21 cellular contexts compared by ENCODE assay signal in the genomic region with DNA sequence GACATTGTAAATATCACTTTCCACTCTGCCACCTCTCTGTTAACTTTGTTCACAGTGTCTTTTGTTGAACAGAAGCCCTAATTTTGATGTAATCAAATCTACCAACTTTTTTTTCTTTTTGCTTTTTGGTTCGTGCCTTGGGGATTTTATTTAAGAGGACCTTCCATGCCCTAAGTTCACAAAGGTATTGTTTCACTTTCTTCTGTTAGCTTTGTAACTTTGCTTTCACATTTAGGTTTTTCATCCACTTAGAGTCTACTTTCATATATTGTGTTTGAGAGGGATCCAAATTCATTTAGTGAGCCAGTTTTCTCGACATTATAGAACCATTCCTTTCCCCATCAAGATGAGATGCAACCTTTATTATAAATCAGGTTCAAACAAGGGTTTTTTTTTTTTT.
DNase-seq lines count a peak whose midpoint lies in the region; ATAC-seq lines count a peak whose summit lies in the region.
"Had no signal": no experiment of that assay in that cellular context is flagged by ENCODE, and none has a peak within 500 bp of the region (broad histone marks: within the 10 kb centered on the region; RNA-seq: fewer than 3 reads in every experiment).

No MANE protein-coding gene starts in this region.

- H3K9me3 ChIP-seq in CD8-positive, alpha-beta memory T cell (ENCODE audit: low read length): no peaks in the 10 kb centered on the region
- H3K9me3 ChIP-seq: right lobe of liver had no signal

- H3K9me3 Mint-ChIP-seq in activated CD8-positive, alpha-beta memory T cell treated with anti-CD3 and anti-CD28 coated beads, Interleukin-2, amount 10 ng/mL, durations not matched to agents 7 days and 5 days (ENCODE audit: low read depth): no peaks in the 10 kb centered on the region
- H3K9me3 Mint-ChIP-seq in CD8-positive, alpha-beta memory T cell: peaks cover 0 to 2% (median 0%) of the 10 kb centered on the region in 5 donors
- H3K9me3 Mint-ChIP-seq in activated T-helper 1 cell treated with anti-CD3 and anti-CD28 coated beads, Interleukin-12 subunit alpha, Interleukin-12 subunit beta, Interleukin-2, Interleukin-4 antibody, amounts not matched to agents 30 ng/mL and 10 ng/mL and 1 ng/mL, durations not matched to agents 14 hours and 24 hours and 36 hours: no peaks in the 10 kb centered on the region
- no peaks in the 10 kb centered on the region for H3K9me3 Mint-ChIP-seq in memory B cell
- H3K9me3 Mint-ChIP-seq: brain had no signal

- no peaks in the 10 kb centered on the region for H3K36me3 ChIP-seq in CD8-positive, alpha-beta memory T cell (ENCODE audit: insufficient read depth, low read length)
- H3K36me3 ChIP-seq: neural progenitor cell, right lobe of liver had no signal

- H3K27me3 ChIP-seq in CD8-positive, alpha-beta memory T cell (ENCODE audit: insufficient read depth, low read length, poor library complexity, severe bottlenecking): no peaks in the 10 kb centered on the region
- H3K27me3 ChIP-seq: neural progenitor cell, right lobe of liver had no signal

- no peak for ATAC-seq in activated CD8-positive, alpha-beta memory T cell treated with anti-CD3 and anti-CD28 coated beads, Interleukin-2, amount 10 ng/mL, durations not matched to agents 7 days and 5 days
- ATAC-seq in memory B cell (ENCODE audit: low read depth) (no peak), GM21360 (IDR thresholded peaks at IDR 0.05; ENCODE audit: unreplicated experiment) (no peak), HG03521 (IDR thresholded peaks at IDR 0.05; ENCODE audit: unreplicated experiment) (no peak)
- ATAC-seq: WTC11 had no signal

- H3K4me1 ChIP-seq in CD8-positive, alpha-beta memory T cell (ENCODE audit: insufficient read depth, low read length): peaks cover 61% of the 10 kb centered on the region
- H3K4me1 ChIP-seq: neural progenitor cell, right lobe of liver had no signal

- intact Hi-C loops in activated T-helper 1 cell treated with anti-CD3 and anti-CD28 coated beads, Interleukin-12 subunit alpha, Interleukin-12 subunit beta, Interleukin-2, Interleukin-4 antibody, amounts not matched to agents 30 ng/mL and 10 ng/mL and 1 ng/mL, durations not matched to agents 14 hours and 24 hours and 36 hours (cut with micrococcal nuclease): loop anchor here (1.0 kb wide), 2 partner anchors 51 to 277 kb away; a partner anchor contains a TSS

- peak overlapping the region; percentile 10 for H3K4me3 ChIP-seq in CD8-positive, alpha-beta memory T cell (ENCODE audit: low read length)
- H3K4me3 ChIP-seq: neural progenitor cell, right lobe of liver, SK-N-MC had no signal

- DNase-seq in activated CD8-positive, alpha-beta memory T cell treated with anti-CD3 and anti-CD28 coated beads, Interleukin-2, amount 10 ng/mL, durations not matched to agents 7 days and 5 days: no peak
- no peak for DNase-seq in activated CD8-positive, alpha-beta memory T cell treated with anti-CD3 and anti-CD28 coated beads, Interleukin-2, amount 50 U/mL, for 48 hours
- no peak for DNase-seq in CD8-positive, alpha-beta memory T cell
- DNase-seq in activated T-helper 1 cell treated with anti-CD3 and anti-CD28 coated beads, Interleukin-12 subunit alpha, Interleukin-12 subunit beta, Interleukin-2, Interleukin-4 antibody, amounts not matched to agents 30 ng/mL and 10 ng/mL and 1 ng/mL, durations not matched to agents 14 hours and 24 hours and 36 hours (ENCODE audit: low spot score): no peak
- no peak for DNase-seq in memory B cell (ENCODE audit: low spot score in 2 of 2)
- DNase-seq in NCI-H345 treated with DMSO at 0.1 percent for 48 hours (lab: John Stamatoyannopoulos, UW; ENCODE audit: unreplicated experiment): no peak
- DNase-seq: effector CD8-positive, alpha-beta T cell; H7; hippocampal formation; IMR-90; NCI-H1105; NCI-H2029 treated with DMSO at 0.1 percent for 48 hours; posterior cingulate gyrus; right lobe of liver; T-helper 9 cell had no signal

- POLR2A ChIA-PET in CD8-positive, alpha-beta memory T cell (lab: Charles Lee): interaction anchor here (0.8 kb wide), 1 partner anchor 16 kb away, joined by 3 read pairs; no protein-coding TSS in a partner anchor

- CTCF ChIA-PET in activated CD8-positive, alpha-beta memory T cell treated with anti-CD3 and anti-CD28 coated beads, Interleukin-2, amount 10 ng/mL, durations not matched to agents 7 days and 5 days (lab: Charles Lee): interaction anchor here (0.7 to 1.8 kb wide), 7 partner anchors 12 to 517 kb away, joined by 3 to 7 read pairs (median 3); a partner anchor contains a TSS
- CTCF ChIA-PET in CD8-positive, alpha-beta memory T cell (lab: Charles Lee): no interaction called here

- H3K36me3 Mint-ChIP-seq in activated CD8-positive, alpha-beta memory T cell treated with anti-CD3 and anti-CD28 coated beads, Interleukin-2, amount 10 ng/mL, durations not matched to agents 7 days and 5 days: peaks cover 2% of the 10 kb centered on the region
- no peaks in the 10 kb centered on the region for H3K36me3 Mint-ChIP-seq in CD8-positive, alpha-beta memory T cell
- H3K36me3 Mint-ChIP-seq in activated T-helper 1 cell treated with anti-CD3 and anti-CD28 coated beads, Interleukin-12 subunit alpha, Interleukin-12 subunit beta, Interleukin-2, Interleukin-4 antibody, amounts not matched to agents 30 ng/mL and 10 ng/mL and 1 ng/mL, durations not matched to agents 14 hours and 24 hours and 36 hours (ENCODE audit: low read depth): peaks cover 4% of the 10 kb centered on the region
- H3K36me3 Mint-ChIP-seq in memory B cell: no peaks in the 10 kb centered on the region
- H3K36me3 Mint-ChIP-seq: brain, neural progenitor cell, WTC11 had no signal

- peak overlapping the region; percentile 97 for H3K27ac Mint-ChIP-seq in activated CD8-positive, alpha-beta memory T cell treated with anti-CD3 and anti-CD28 coated beads, Interleukin-2, amount 10 ng/mL, durations not matched to agents 7 days and 5 days
- peak overlapping the region; percentile 76 to 97 (median 90) for H3K27ac Mint-ChIP-seq in CD8-positive, alpha-beta memory T cell
- peak overlapping the region; percentile 86 for H3K27ac Mint-ChIP-seq in activated T-helper 1 cell treated with anti-CD3 and anti-CD28 coated beads, Interleukin-12 subunit alpha, Interleukin-12 subunit beta, Interleukin-2, Interleukin-4 antibody, amounts not matched to agents 30 ng/mL and 10 ng/mL and 1 ng/mL, durations not matched to agents 14 hours and 24 hours and 36 hours
- H3K27ac Mint-ChIP-seq in memory B cell: no peak overlapping the region
- H3K27ac Mint-ChIP-seq: brain, neural progenitor cell, WTC11 had no signal

- peaks cover 67% of the 10 kb centered on the region for H3K4me1 Mint-ChIP-seq in activated CD8-positive, alpha-beta memory T cell treated with anti-CD3 and anti-CD28 coated beads, Interleukin-2, amount 10 ng/mL, durations not matched to agents 7 days and 5 days
- H3K4me1 Mint-ChIP-seq in CD8-positive, alpha-beta memory T cell: peaks cover 58 to 68% (median 68%) of the 10 kb centered on the region in 3 donors
- H3K4me1 Mint-ChIP-seq in activated T-helper 1 cell treated with anti-CD3 and anti-CD28 coated beads, Interleukin-12 subunit alpha, Interleukin-12 subunit beta, Interleukin-2, Interleukin-4 antibody, amounts not matched to agents 30 ng/mL and 10 ng/mL and 1 ng/mL, durations not matched to agents 14 hours and 24 hours and 36 hours (ENCODE audit: low read depth): peaks cover 81% of the 10 kb centered on the region
- H3K4me1 Mint-ChIP-seq in memory B cell: peaks cover 9% of the 10 kb centered on the region

- peak overlapping the region; percentile 75 for H3K4me3 Mint-ChIP-seq in activated CD8-positive, alpha-beta memory T cell treated with anti-CD3 and anti-CD28 coated beads, Interleukin-2, amount 10 ng/mL, durations not matched to agents 7 days and 5 days
- peak overlapping the region; percentile 75 to 81 (median 78) for H3K4me3 Mint-ChIP-seq in CD8-positive, alpha-beta memory T cell
- peak overlapping the region; percentile 66 for H3K4me3 Mint-ChIP-seq in activated T-helper 1 cell treated with anti-CD3 and anti-CD28 coated beads, Interleukin-12 subunit alpha, Interleukin-12 subunit beta, Interleukin-2, Interleukin-4 antibody, amounts not matched to agents 30 ng/mL and 10 ng/mL and 1 ng/mL, durations not matched to agents 14 hours and 24 hours and 36 hours
- H3K4me3 Mint-ChIP-seq in memory B cell: peak overlapping the region; percentile 1
- H3K4me3 Mint-ChIP-seq: brain, neural progenitor cell, WTC11 had no signal

- H3K27ac ChIP-seq in CD8-positive, alpha-beta memory T cell (ENCODE audit: low read depth, low read length): no peak overlapping the region
- H3K27ac ChIP-seq: neural progenitor cell, right lobe of liver, SK-N-MC had no signal

- H3K27me3 Mint-ChIP-seq in activated CD8-positive, alpha-beta memory T cell treated with anti-CD3 and anti-CD28 coated beads, Interleukin-2, amount 10 ng/mL, durations not matched to agents 7 days and 5 days: no peaks in the 10 kb centered on the region
- peaks cover 0 to 1% of the 10 kb centered on the region in 2 donors for H3K27me3 Mint-ChIP-seq in CD8-positive, alpha-beta memory T cell
- no peaks in the 10 kb centered on the region for H3K27me3 Mint-ChIP-seq in activated T-helper 1 cell treated with anti-CD3 and anti-CD28 coated beads, Interleukin-12 subunit alpha, Interleukin-12 subunit beta, Interleukin-2, Interleukin-4 antibody, amounts not matched to agents 30 ng/mL and 10 ng/mL and 1 ng/mL, durations not matched to agents 14 hours and 24 hours and 36 hours (ENCODE audit: insufficient read depth)
- peaks cover 3% of the 10 kb centered on the region for H3K27me3 Mint-ChIP-seq in memory B cell

Comparison
In these comparisons a context has a peak if more than half of its experiments do, and no peak if none do; other contexts are left out.
1. H3K4me3 Mint-ChIP-seq: peak in every context shown above with its lines; median percentile 78 in CD8-positive, alpha-beta memory T cell; 75 in activated CD8-positive, alpha-beta memory T cell treated with anti-CD3 and anti-CD28 coated beads, Interleukin-2, amount 10 ng/mL, durations not matched to agents 7 days and 5 days; 66 in activated T-helper 1 cell treated with anti-CD3 and anti-CD28 coated beads, Interleukin-12 subunit alpha, Interleukin-12 subunit beta, Interleukin-2, Interleukin-4 antibody, amounts not matched to agents 30 ng/mL and 10 ng/mL and 1 ng/mL, durations not matched to agents 14 hours and 24 hours and 36 hours; 1 in memory B cell.